15 cellular contexts compared by ENCODE assay signal in genomic region chr5:154472871-154473580, GRCh38. TPM values are rescaled to one million over a fixed set of nuclear protein-coding genes. Genes with fewer than 3 reads are reported as not detected.
DNase-seq lines count a peak whose midpoint lies in the region; ATAC-seq and TF ChIP-seq lines count a peak whose summit lies in the region.
"Had no signal": no experiment of that assay in that cellular context is flagged by ENCODE, and none has a peak within 500 bp of the region (broad histone marks: within the 10 kb centered on the region; RNA-seq: fewer than 3 reads in every experiment).

No MANE protein-coding gene starts in this region.

- peak overlapping the region; percentile 61 for H3K4me2 ChIP-seq in H9 (ENCODE audit: insufficient read depth, insufficient read length, low read length)
- H3K4me2 ChIP-seq: BLaER1 had no signal

- no peaks in the 10 kb centered on the region for H3K36me3 ChIP-seq in endodermal cell (ENCODE audit: control insufficient read depth, insufficient read depth, low read length)
- H3K36me3 ChIP-seq: BLaER1, pancreas had no signal

- no peak overlapping the region for H3K56ac ChIP-seq in H9 (ENCODE audit: insufficient read length, low read depth, low read length)

- H3K27ac Mint-ChIP-seq in H9 (peak overlapping the region in 1 of 3 experiments; percentile 34; a peak in 2 of 7 replicates), endodermal cell (no peak overlapping the region), naive B cell (peak overlapping the region in 4 of 6 donors; percentile 41 to 80 (median 71))

- H2BK12ac ChIP-seq in H9 (ENCODE audit: insufficient read length, low read depth, low read length), result no peak overlapping the region

- H3K14ac ChIP-seq in H9 (ENCODE audit: insufficient read depth, low read length), result no peak overlapping the region

- H3K27ac ChIP-seq in H9 (ENCODE audit: insufficient read length, low read depth, low read length) (no peak overlapping the region), endodermal cell (ENCODE audit: low read depth, low read length) (no peak overlapping the region)
- H3K27ac ChIP-seq: BLaER1, pancreas had no signal

- peak overlapping the region; percentile 0 to 73; a peak in 3 of 5 replicates for H3K4me3 Mint-ChIP-seq in H9
- peak overlapping the region; percentile 40 for H3K4me3 Mint-ChIP-seq in endodermal cell
- H3K4me3 Mint-ChIP-seq in naive B cell, result peak overlapping the region in 6 of 8 donors; percentile 27 to 88 (median 75)

- no peak for ATAC-seq in naive B cell (ENCODE audit: low read depth in 2 of 2)
- ATAC-seq in GM18873 (IDR thresholded peaks at IDR 0.05; ENCODE audit: low FRiP score, unreplicated experiment), result no peak
- ATAC-seq: left lobe of liver, pancreas had no signal

- H3K79me2 ChIP-seq in H9 (ENCODE audit: insufficient read depth, low read length), result no peaks in the 10 kb centered on the region

- H3K9me3 ChIP-seq in H9 (ENCODE audit: control insufficient read depth, low read depth, low read length), result no peaks in the 10 kb centered on the region
- H3K9me3 ChIP-seq in endodermal cell (ENCODE audit: control insufficient read depth, low read length), result no peaks in the 10 kb centered on the region
- H3K9me3 ChIP-seq: pancreas had no signal

- H3K4me3 ChIP-seq in AG10803 (ENCODE audit: low read length), result no peak overlapping the region
- H3K4me3 ChIP-seq in endodermal cell (ENCODE audit: low read length), result peak overlapping the region; percentile 50
- H3K4me3 ChIP-seq: BLaER1, pancreas had no signal

- H3K36me3 Mint-ChIP-seq in H9 (ENCODE audit: insufficient read depth in 1 of 3, low read depth in 3 of 3) (no peaks in the 10 kb centered on the region; a peak in 1 of 7 replicates), endodermal cell (ENCODE audit: low read depth) (no peaks in the 10 kb centered on the region), naive B cell (no peaks in the 10 kb centered on the region)

- H4K5ac ChIP-seq in H9 (ENCODE audit: insufficient read length, low read depth, low read length), result no peak overlapping the region

- H2AK5ac ChIP-seq in H9 (ENCODE audit: insufficient read length, low read length), result no peak overlapping the region

- H3T11ph ChIP-seq in H9 (ENCODE audit: low read length), result no peak overlapping the region

- H3K23me2 ChIP-seq in H9 (ENCODE audit: insufficient read length, low read depth, low read length, poor library complexity, severe bottlenecking), result peaks cover 26% of the 10 kb centered on the region

- WGBS in H9 (ENCODE audit: extremely low coverage, insufficient read length, low lambda C conversion rate), result no CpG with 5 or more reads among the region's 35 CpGs
- WGBS in endodermal cell (ENCODE audit: insufficient coverage in 1 of 2, insufficient read length in 1 of 2), 2 experiments, result 0 to 3% methylated on average over 8 to 35 of the region's 35 CpGs

- H2BK120ac ChIP-seq in H9 (ENCODE audit: low read depth, low read length, poor library complexity, severe bottlenecking), result no peak overlapping the region

- H3K4me1 Mint-ChIP-seq in H9 (peaks cover 35 to 51% of the 10 kb centered on the region in 2 experiments), endodermal cell (peaks cover 42% of the 10 kb centered on the region), naive B cell (peaks cover 42 to 53% (median 52%) of the 10 kb centered on the region in 3 donors)

- no peak overlapping the region for H2BK20ac ChIP-seq in H9 (ENCODE audit: low read depth, low read length, poor library complexity, severe bottlenecking)

- H3K27me3 ChIP-seq in H9 (ENCODE audit: insufficient read depth, low read length) (peaks cover 85% of the 10 kb centered on the region), endodermal cell (ENCODE audit: control insufficient read depth, insufficient read depth, low read length, poor library complexity, severe bottlenecking) (peaks cover 97% of the 10 kb centered on the region)

- H4K8ac ChIP-seq in H9 (replicated peaks; ENCODE audit: insufficient read length, low read depth, low read length), result no peak overlapping the region

- H4K20me1 ChIP-seq in H9 (ENCODE audit: control insufficient read depth, insufficient read depth, insufficient read length), result no peaks in the 10 kb centered on the region

- no peak overlapping the region for H3K23ac ChIP-seq in H9 (ENCODE audit: insufficient read length, low read depth, low read length)

- no peak overlapping the region for H4K91ac ChIP-seq in H9 (ENCODE audit: insufficient read length, low read depth, low read length)

- peaks cover 99% of the 10 kb centered on the region for H3K27me3 Mint-ChIP-seq in H9 (ENCODE audit: low read depth)
- H3K27me3 Mint-ChIP-seq in endodermal cell (ENCODE audit: insufficient read depth), result peaks cover 99% of the 10 kb centered on the region
- peaks cover 75 to 93% (median 83%) of the 10 kb centered on the region in 3 donors for H3K27me3 Mint-ChIP-seq in naive B cell

- TF ChIP-seq CTCF in AG10803 (conservative IDR thresholded peaks at IDR 0.05; ENCODE audit: low read length) (no peak), H9 (conservative IDR thresholded peaks at IDR 0.05) (no peak), endodermal cell (conservative IDR thresholded peaks at IDR 0.05) (no peak)

- H2BK15ac ChIP-seq in H9 (ENCODE audit: low read depth, low read length), result no peak overlapping the region

- no peaks in the 10 kb centered on the region for H3K4me1 ChIP-seq in H9 (ENCODE audit: insufficient read depth, low read length)
- H3K4me1 ChIP-seq in endodermal cell (ENCODE audit: control insufficient read depth, insufficient read depth, low read length), result no peaks in the 10 kb centered on the region

- H3K18ac ChIP-seq in H9 (ENCODE audit: insufficient read length, low read depth, low read length), result no peak overlapping the region

- no peak overlapping the region for H2AFZ ChIP-seq in H9 (ENCODE audit: low read length)

- no peak overlapping the region for H3K4ac ChIP-seq in H9 (ENCODE audit: low read depth, low read length)

- DNase-seq in AG10803 (ENCODE audit: low read depth), result peak; percentile 17
- peak; percentile 52 for DNase-seq in H9
- DNase-seq in endodermal cell, result peak; percentile 77
- DNase-seq in naive B cell, result no peak
- no peak for DNase-seq in DMS114 treated with DMSO at 0.1 percent for 48 hours (lab: John Stamatoyannopoulos, UW; ENCODE audit: unreplicated experiment)
- DNase-seq in NCI-H2081 (lab: John Stamatoyannopoulos, UW), result no peak
- no peak for DNase-seq in AG08395 (ENCODE audit: low spot score)
- DNase-seq: foreskin melanocyte; NCI-H1417 treated with DMSO at 0.1 percent for 48 hours; NCI-H69; stimulated activated CD4-positive, alpha-beta T cell treated with anti-CD3 and anti-CD28 coated beads, Interleukin-1b, Interleukin-23, amount 100 ng/mL, for 48 hours had no signal

- no peaks in the 10 kb centered on the region for H3K79me1 ChIP-seq in H9 (ENCODE audit: insufficient read depth, low read depth, low read length, poor library complexity, severe bottlenecking)

- H2BK5ac ChIP-seq in H9 (ENCODE audit: insufficient read length, low read length), result no peak overlapping the region

- H3K9me3 Mint-ChIP-seq in H9 (no peaks in the 10 kb centered on the region; a peak in 1 of 5 replicates), endodermal cell (no peaks in the 10 kb centered on the region), naive B cell (peaks cover 0 to 23% (median 2%) of the 10 kb centered on the region in 7 donors)

- H3K9ac ChIP-seq in H9 (ENCODE audit: extremely low read depth, insufficient read length, low read length) (no peak overlapping the region), endodermal cell (ENCODE audit: extremely low read depth, low read length, poor library complexity, severe bottlenecking) (no peak overlapping the region)
- H3K9ac ChIP-seq: BLaER1 had no signal

RNA-seq across cellular contexts. Expression of gene HAND1, which starts 5.0 kb away (rescaled TPM):
- total RNA-seq in H9 (2021) (not detected in 2 replicates), endodermal cell (not detected)
- 4.8 TPM for polyA plus RNA-seq in endodermal cell (2013, experiment 1 of 2)
- polyA plus RNA-seq in endodermal cell (2013, experiment 2 of 2), result 3.4 TPM
- not detected for polyA plus RNA-seq in naive B cell (ENCODE audit: low read depth in 6 of 6)
- total RNA-seq: left lobe of liver had no signal
- polyA plus RNA-seq: pancreas had no signal

RNA-seq across cellular contexts. Expression of gene SAP30L, which starts 27.2 kb away (rescaled TPM):
- total RNA-seq in H9 (2021) (24.8 and 25.0 TPM in 2 replicates), endodermal cell (10 to 100 TPM; 27.7 to 40.3 TPM)
- polyA plus RNA-seq in endodermal cell (2013, experiment 1 of 2), result 43.4 TPM
- 44.9 TPM for polyA plus RNA-seq in endodermal cell (2013, experiment 2 of 2)
- 10 to 100 TPM; 16.0 to 57.8 (median 32.1) TPM for polyA plus RNA-seq in naive B cell (ENCODE audit: low read depth in 6 of 6)

Comparison
In these comparisons a context has a peak if more than half of its experiments do, and no peak if none do; other contexts are left out.
1. DNase-seq: peak in AG10803 (single experiment), H9 (single experiment) and endodermal cell (single experiment); none in naive B cell (single experiment), DMS114 treated with DMSO at 0.1 percent for 48 hours (single experiment), NCI-H2081 (0 of 2) and AG08395 (single experiment).
2. Peak in every context shown above with its lines, with median percentiles within 50 percentile points of each other: H3K4me3 Mint-ChIP-seq.